ENCODE assay signal across 13 cellular contexts in the genomic region with DNA sequence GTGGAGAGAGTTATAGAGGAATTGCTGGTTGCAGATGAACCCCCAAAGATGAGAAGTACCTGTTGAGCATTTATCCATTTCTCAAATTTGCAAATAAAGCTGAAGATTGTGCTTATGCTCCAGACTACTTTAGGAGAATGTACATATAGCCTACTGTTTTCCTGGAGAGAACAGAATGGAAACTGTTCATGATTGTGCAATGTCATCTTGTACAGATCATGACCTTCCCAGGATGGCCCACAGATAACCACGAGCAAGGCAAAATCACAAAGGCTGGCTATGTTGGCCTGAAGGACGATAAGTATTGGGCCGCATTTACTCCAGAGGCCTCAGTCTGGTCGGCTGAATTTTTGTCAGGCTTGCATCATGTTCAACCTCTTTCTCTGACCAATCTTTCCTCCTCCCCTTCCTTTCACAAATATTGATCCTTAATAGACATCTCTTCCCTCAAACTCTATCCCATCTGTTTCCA. TPM values are rescaled to one million over a fixed set of nuclear protein-coding genes. Genes with fewer than 3 reads are reported as not detected.
DNase-seq lines count a peak whose midpoint lies in the region; ATAC-seq and TF ChIP-seq lines count a peak whose summit lies in the region.
"Had no signal": no experiment of that assay in that cellular context is flagged by ENCODE, and none has a peak within 500 bp of the region (broad histone marks: within the 10 kb centered on the region; RNA-seq: fewer than 3 reads in every experiment).

No MANE protein-coding gene starts in this region.

- H3K4me3 Mint-ChIP-seq in activated T-cell treated with anti-CD3 and anti-CD28 coated beads, Interleukin-2, amount 50 U/mL, for 24 hours: no peak overlapping the region
- no peak overlapping the region for H3K4me3 Mint-ChIP-seq in osteocyte (ENCODE audit: unreplicated experiment)

- TF ChIP-seq CTCF in epithelial cell of esophagus (IDR thresholded peaks at IDR 0.05; ENCODE audit: insufficient read depth, low read depth, low read length, missing control alignments): no peak
- no peak for TF ChIP-seq CTCF in osteocyte (IDR thresholded peaks at IDR 0.05)
- no peak for TF ChIP-seq CTCF in GM10248 (IDR thresholded peaks at IDR 0.05; ENCODE audit: control extremely low read depth, extremely low read depth, low read depth, missing control alignments)

- H3K36me3 Mint-ChIP-seq in activated T-cell treated with anti-CD3 and anti-CD28 coated beads, Interleukin-2, amount 50 U/mL, for 24 hours (ENCODE audit: low read depth): peaks cover 33% of the 10 kb centered on the region
- no peaks in the 10 kb centered on the region for H3K36me3 Mint-ChIP-seq in osteocyte (ENCODE audit: unreplicated experiment)

- no peaks in the 10 kb centered on the region for H3K9me3 Mint-ChIP-seq in activated T-cell treated with anti-CD3 and anti-CD28 coated beads, Interleukin-2, amount 50 U/mL, for 24 hours
- H3K9me3 Mint-ChIP-seq in osteocyte (ENCODE audit: unreplicated experiment): peaks cover 3% of the 10 kb centered on the region

- peaks cover 44% of the 10 kb centered on the region for H3K4me1 Mint-ChIP-seq in activated T-cell treated with anti-CD3 and anti-CD28 coated beads, Interleukin-2, amount 50 U/mL, for 24 hours (ENCODE audit: low read depth)
- peaks cover 50% of the 10 kb centered on the region for H3K4me1 Mint-ChIP-seq in osteocyte (ENCODE audit: unreplicated experiment)

- POLR2A ChIA-PET in GM10248 (lab: Yijun Ruan, JAX): no interaction called here

- no peak overlapping the region for H3K4me3 ChIP-seq in epithelial cell of esophagus (ENCODE audit: low read length)
- H3K4me3 ChIP-seq: coronary artery, transverse colon had no signal

- no peak for ATAC-seq in HG03460 (IDR thresholded peaks at IDR 0.05; ENCODE audit: unreplicated experiment)

- peak overlapping the region; percentile 7 for H3K27ac Mint-ChIP-seq in activated T-cell treated with anti-CD3 and anti-CD28 coated beads, Interleukin-2, amount 50 U/mL, for 24 hours
- H3K27ac Mint-ChIP-seq in osteocyte (ENCODE audit: unreplicated experiment): peak overlapping the region; percentile 95

- no peaks in the 10 kb centered on the region for H3K27me3 Mint-ChIP-seq in activated T-cell treated with anti-CD3 and anti-CD28 coated beads, Interleukin-2, amount 50 U/mL, for 24 hours
- H3K27me3 Mint-ChIP-seq in osteocyte (ENCODE audit: unreplicated experiment): no peaks in the 10 kb centered on the region

- CTCF ChIA-PET in GM10248 (lab: Yijun Ruan, JAX): no interaction called here

- DNase-seq in activated T-cell treated with anti-CD3 and anti-CD28 coated beads, Interleukin-2, amount 50 U/mL, for 24 hours: no peak
- DNase-seq in activated T-cell treated with anti-CD3 and anti-CD28 coated beads for 4 hours: no peak
- peak; percentile 47 for DNase-seq in RPMI7951 (ENCODE audit: low read depth)
- DNase-seq in epithelial cell of esophagus (ENCODE audit: low read depth): peak; percentile 29
- DNase-seq in osteocyte (ENCODE audit: extremely low spot score, unreplicated experiment): no peak
- no peak for DNase-seq in GM10248 (ENCODE audit: extremely low spot score)
- DNase-seq in GM19240 (ENCODE audit: insufficient read length, low spot score): no peak
- DNase-seq: NCI-H187 treated with DMSO at 0.1 percent for 48 hours; Right ventricle myocardium superior; stimulated activated CD8-positive, alpha-beta memory T cell treated with anti-CD3 and anti-CD28 coated beads, Interleukin-4, amount 100 ng/mL, for 48 hours; transverse colon had no signal

RNA-seq across cellular contexts. Expression of gene RICTOR, which starts 28.5 kb away (rescaled TPM):
- total RNA-seq in RPMI7951 (2014; rRNA removed; shearing (Covaris generic)): 19.6 and 21.0 TPM in 2 replicates
- total RNA-seq in osteocyte: 31.2 and 32.9 TPM in 2 replicates

Comparison
In these comparisons a context has a peak if more than half of its experiments do, and no peak if none do; other contexts are left out.
1. DNase-seq: peak in RPMI7951 (single experiment) and epithelial cell of esophagus (single experiment); none in activated T-cell treated with anti-CD3 and anti-CD28 coated beads, Interleukin-2, amount 50 U/mL, for 24 hours (single experiment), activated T-cell treated with anti-CD3 and anti-CD28 coated beads for 4 hours (single experiment), osteocyte (single experiment), GM10248 (single experiment) and GM19240 (single experiment).